Comparison of ENCODE assay signal across 8 cellular contexts in the genomic region with DNA sequence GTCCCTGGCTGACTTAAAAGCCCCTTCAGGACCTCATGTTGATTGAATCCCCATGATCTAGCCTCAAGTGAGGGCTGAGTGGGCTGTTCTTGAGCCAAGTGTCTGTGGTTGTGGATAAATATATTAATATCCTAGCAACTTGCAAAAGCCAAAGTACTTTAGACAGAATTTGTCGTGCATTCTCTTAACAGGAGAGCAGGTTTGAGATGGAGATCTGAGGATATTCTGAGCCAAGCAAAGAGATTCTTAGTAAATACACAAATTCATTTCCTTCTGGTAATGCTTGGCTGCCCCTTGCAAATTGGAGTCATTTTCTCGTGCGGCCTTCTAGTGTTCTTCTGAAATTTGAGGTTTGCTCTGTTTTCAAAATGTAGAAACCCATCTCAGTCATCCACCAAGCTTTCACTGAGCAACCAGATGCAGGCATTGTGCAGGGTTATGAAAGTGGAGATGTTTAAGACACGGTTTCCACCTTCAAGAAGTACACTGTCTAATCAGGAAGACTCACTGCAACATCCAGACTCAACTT.
DNase-seq lines count a peak whose midpoint lies in the region; ATAC-seq and TF ChIP-seq lines count a peak whose summit lies in the region.

No MANE protein-coding gene starts in this region.

- no peak overlapping the region for H3K18ac ChIP-seq in mesendoderm (ENCODE audit: low read length)

- no peak for TF ChIP-seq POLR2A in sigmoid colon (IDR thresholded peaks at IDR 0.05)

- H3K4me2 ChIP-seq in mesendoderm (ENCODE audit: low read length), result no peak overlapping the region

- H3K27me3 ChIP-seq in sigmoid colon (no peaks in the 10 kb centered on the region), mesendoderm (ENCODE audit: insufficient read depth, low read length, poor library complexity) (no peaks in the 10 kb centered on the region)

- H3K4me3 ChIP-seq in GM12865 (ENCODE audit: low read depth, low read length) (no peak overlapping the region; the same call in none of the 2 replicates), sigmoid colon (no peak overlapping the region), mesendoderm (ENCODE audit: low read length) (no peak overlapping the region)

- H3K4me1 ChIP-seq in sigmoid colon (no peaks in the 10 kb centered on the region), mesendoderm (ENCODE audit: control insufficient read depth, low read depth, low read length) (no peaks in the 10 kb centered on the region)

- no peak overlapping the region for H3K23ac ChIP-seq in mesendoderm (ENCODE audit: low read length)

- H3K27ac ChIP-seq in sigmoid colon (no peak overlapping the region), mesendoderm (ENCODE audit: low read depth, low read length) (no peak overlapping the region)

- DNase-seq in GM12865 (ENCODE audit: low read depth) (peak; percentile 92), left kidney (ENCODE audit: low read depth, low spot score) (peak; percentile 32), sigmoid colon (no peak), globus pallidus (ENCODE audit: low spot score) (no peak), mesendoderm (no peak)
- no peak for DNase-seq in stimulated activated CD4-positive, alpha-beta T cell treated with anti-CD3 and anti-CD28 coated beads, Interleukin-4, amount 100 ng/mL, for 1 hour

- TF ChIP-seq EP300 in sigmoid colon (IDR thresholded peaks at IDR 0.05), result no peak

- no peak overlapping the region for H3K4ac ChIP-seq in mesendoderm (ENCODE audit: low read depth, low read length)

- intact Hi-C loops in sigmoid colon (cut with DNase I), result no loop called here

- H3K9me3 ChIP-seq in sigmoid colon, result no peaks in the 10 kb centered on the region

- ATAC-seq in GM21390 (IDR thresholded peaks at IDR 0.05; ENCODE audit: unreplicated experiment), result peak; percentile 94
- peak; percentile 81 for ATAC-seq in HG03469 (IDR thresholded peaks at IDR 0.05; ENCODE audit: unreplicated experiment)

- WGBS in sigmoid colon, 2 donors, result 65 to 82% methylated on average over 4 of the region's 4 CpGs
- WGBS in mesendoderm (ENCODE audit: extremely low coverage, insufficient coverage, low lambda C conversion rate), result no CpG with 5 or more reads among the region's 4 CpGs

- no peak overlapping the region for H2BK120ac ChIP-seq in mesendoderm (ENCODE audit: low read depth, low read length)

- H2AK5ac ChIP-seq in mesendoderm (ENCODE audit: low read length), result no peak overlapping the region

- no peak overlapping the region for H3K56ac ChIP-seq in mesendoderm (ENCODE audit: low read length)

- H2BK15ac ChIP-seq in mesendoderm (replicated peaks; ENCODE audit: low read depth), result no peak overlapping the region

- no peaks in the 10 kb centered on the region for H3K36me3 ChIP-seq in sigmoid colon
- H3K36me3 ChIP-seq in mesendoderm (ENCODE audit: control insufficient read depth, insufficient read depth, low read length), result no peaks in the 10 kb centered on the region

- no peak overlapping the region for H4K5ac ChIP-seq in mesendoderm (ENCODE audit: low read length)

- no peak for TF ChIP-seq CTCF in GM12865 (IDR thresholded peaks at IDR 0.05; ENCODE audit: insufficient read depth, low read depth, low read length, missing control alignments)
- TF ChIP-seq CTCF in sigmoid colon (IDR thresholded peaks at IDR 0.05), result no peak

- no peak overlapping the region for H2BK5ac ChIP-seq in mesendoderm (ENCODE audit: low read length)

- no peak overlapping the region for H4K8ac ChIP-seq in mesendoderm (ENCODE audit: low read depth, low read length)

- no peaks in the 10 kb centered on the region for H3K79me2 ChIP-seq in mesendoderm (ENCODE audit: control insufficient read depth, insufficient read depth, low read length)

- no peak overlapping the region for H3K9ac ChIP-seq in mesendoderm (ENCODE audit: low read length)

- no peaks in the 10 kb centered on the region for H3K79me1 ChIP-seq in mesendoderm (ENCODE audit: low read length)

Comparison
In these comparisons a context has a peak if more than half of its experiments do, and no peak if none do; other contexts are left out.
1. DNase-seq: peak in GM12865 (single experiment) and left kidney (single experiment); none in sigmoid colon (single experiment), stimulated activated CD4-positive, alpha-beta T cell treated with anti-CD3 and anti-CD28 coated beads, Interleukin-4, amount 100 ng/mL, for 1 hour (single experiment), globus pallidus (single experiment) and mesendoderm (single experiment).